In the genomic region with DNA sequence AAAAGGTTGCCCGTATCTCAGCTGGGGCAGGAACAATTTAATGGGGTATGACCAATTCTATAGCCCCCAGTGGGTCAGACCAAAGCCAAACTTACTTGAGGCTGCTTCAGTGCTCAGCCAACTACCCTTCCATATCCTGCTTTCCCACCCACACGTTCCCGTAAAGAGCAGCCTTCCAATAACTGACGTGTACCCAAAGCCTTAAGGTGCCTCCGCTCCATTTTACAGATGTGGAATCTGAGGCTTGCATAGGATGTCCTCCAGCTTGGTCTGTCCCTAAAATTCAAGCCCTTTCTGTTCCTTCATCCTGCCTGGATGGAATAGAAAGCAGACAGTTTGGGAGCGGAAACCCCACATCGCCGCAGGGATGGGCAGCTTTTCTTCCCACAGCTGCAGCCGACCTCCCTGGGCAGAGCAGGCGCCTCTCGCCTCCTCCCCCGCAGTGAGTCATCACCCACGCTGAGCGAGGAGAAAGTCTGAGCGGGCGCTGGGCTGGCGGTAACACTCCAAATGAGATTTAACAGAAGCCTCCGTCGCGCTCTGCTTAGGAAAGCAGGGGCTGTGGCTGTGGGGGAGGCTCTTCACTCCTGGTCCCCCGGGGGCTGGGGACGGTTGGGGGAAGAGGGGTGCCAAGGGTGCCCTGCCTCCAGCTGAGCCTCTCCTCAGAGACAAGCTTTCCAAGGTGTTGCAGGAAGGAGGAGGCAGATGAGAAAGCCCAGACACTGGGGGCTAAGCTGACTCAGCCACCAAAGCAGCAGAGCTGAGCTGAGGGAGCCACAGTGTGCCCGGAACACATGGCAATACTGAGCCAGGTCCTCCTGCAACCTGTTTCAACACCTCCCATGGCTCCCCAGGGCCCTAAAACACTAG, we compare ENCODE assay signal across 8 cellular contexts. TPM values are rescaled to one million over a fixed set of nuclear protein-coding genes. Genes with fewer than 3 reads are reported as not detected.
DNase-seq lines count a peak whose midpoint lies in the region; ATAC-seq and TF ChIP-seq lines count a peak whose summit lies in the region.

No MANE protein-coding gene starts in this region.

- DNase-seq in COLO829 (ENCODE audit: low spot score): peak; percentile 72
- DNase-seq in KBM-7: peak; percentile 84
- peak; percentile 41 for DNase-seq in activated CD4-positive, alpha-beta T cell treated with anti-CD3 and anti-CD28 coated beads, Interleukin-2, amount 10 ng/mL, durations not matched to agents 7 days and 5 days
- DNase-seq in dorsolateral prefrontal cortex: peak; percentile 32 to 94 (median 79)
- DNase-seq in lower lobe of right lung: peak; percentile 73
- peak; percentile 49 to 80 (median 49) for DNase-seq in stimulated activated CD4-positive, alpha-beta T cell treated with anti-CD3 and anti-CD28 coated beads, TNF-alpha, amount 100 ng/mL, for 24 hours (ENCODE audit: low read depth in 3 of 3)
- DNase-seq in NCI-H187 treated with DMSO at 0.1 percent for 48 hours (lab: John Stamatoyannopoulos, UW): no peak

- CTCF ChIA-PET in activated CD4-positive, alpha-beta T cell treated with anti-CD3 and anti-CD28 coated beads, Interleukin-2, amount 10 ng/mL, durations not matched to agents 7 days and 5 days (lab: Charles Lee): interaction anchor here (0.6 to 1.0 kb wide), 3 partner anchors 36 to 118 kb away, joined by 3 to 4 read pairs (median 3); no protein-coding TSS in a partner anchor

- no peak overlapping the region for H3K4me3 Mint-ChIP-seq in activated CD4-positive, alpha-beta T cell treated with anti-CD3 and anti-CD28 coated beads, Interleukin-2, amount 10 ng/mL, durations not matched to agents 7 days and 5 days

- POLR2A ChIA-PET in activated CD4-positive, alpha-beta T cell treated with anti-CD3 and anti-CD28 coated beads, Interleukin-2, amount 10 ng/mL, durations not matched to agents 7 days and 5 days (lab: Charles Lee): no interaction called here

- peaks cover 15% of the 10 kb centered on the region for H3K4me1 ChIP-seq in lower lobe of right lung

- H3K9me3 ChIP-seq in lower lobe of right lung: no peaks in the 10 kb centered on the region

- H3K27ac ChIP-seq in dorsolateral prefrontal cortex (peak overlapping the region in 47 of 59 donors; percentile 1 to 84 (median 60)), lower lobe of right lung (no peak overlapping the region)

- H3K36me3 ChIP-seq in lower lobe of right lung: no peaks in the 10 kb centered on the region

- intact Hi-C loops in dorsolateral prefrontal cortex (cut with DNase I): no loop called here
- intact Hi-C loops in lower lobe of right lung (cut with DNase I): no loop called here

- H3K9me3 Mint-ChIP-seq in activated CD4-positive, alpha-beta T cell treated with anti-CD3 and anti-CD28 coated beads, Interleukin-2, amount 10 ng/mL, durations not matched to agents 7 days and 5 days: no peaks in the 10 kb centered on the region

- in situ Hi-C loops in KBM-7 (cut with MboI; ENCODE audit: low pct_unique_long_range_greater_than_20kb, low sequenced_read_pairs): no loop called here

- TF ChIP-seq CTCF in dorsolateral prefrontal cortex (IDR thresholded peaks at IDR 0.05 in 54 of 56, conservative IDR thresholded peaks at IDR 0.05 in 2 of 56; ENCODE audit: low read depth in 1 of 56, partially characterized antibody in 56 of 56) (no peak), lower lobe of right lung (IDR thresholded peaks at IDR 0.05) (no peak)

- ATAC-seq in lower lobe of right lung: peak; percentile 89 to 91
- ATAC-seq in HG03045 (IDR thresholded peaks at IDR 0.05; ENCODE audit: unreplicated experiment): no peak

- peak overlapping the region in 46 of 59 donors; percentile 0 to 58 (median 31) for H3K4me3 ChIP-seq in dorsolateral prefrontal cortex
- H3K4me3 ChIP-seq in lower lobe of right lung: peak overlapping the region; percentile 27

- peaks cover 12% of the 10 kb centered on the region for H3K4me1 Mint-ChIP-seq in activated CD4-positive, alpha-beta T cell treated with anti-CD3 and anti-CD28 coated beads, Interleukin-2, amount 10 ng/mL, durations not matched to agents 7 days and 5 days

- H3K27me3 ChIP-seq in dorsolateral prefrontal cortex: no peaks in the 10 kb centered on the region
- H3K27me3 ChIP-seq in lower lobe of right lung (ENCODE audit: low read depth): no peaks in the 10 kb centered on the region

- H3K27me3 Mint-ChIP-seq in activated CD4-positive, alpha-beta T cell treated with anti-CD3 and anti-CD28 coated beads, Interleukin-2, amount 10 ng/mL, durations not matched to agents 7 days and 5 days: peaks cover 5% of the 10 kb centered on the region

- H3K27ac Mint-ChIP-seq in activated CD4-positive, alpha-beta T cell treated with anti-CD3 and anti-CD28 coated beads, Interleukin-2, amount 10 ng/mL, durations not matched to agents 7 days and 5 days: no peak overlapping the region

- no peaks in the 10 kb centered on the region for H3K36me3 Mint-ChIP-seq in activated CD4-positive, alpha-beta T cell treated with anti-CD3 and anti-CD28 coated beads, Interleukin-2, amount 10 ng/mL, durations not matched to agents 7 days and 5 days (ENCODE audit: low read depth)

RNA-seq across cellular contexts. Expression of gene HRH1, which starts 57.8 kb away (rescaled TPM):
- total RNA-seq in activated CD4-positive, alpha-beta T cell treated with anti-CD3 and anti-CD28 coated beads, Interleukin-2, amount 10 ng/mL, durations not matched to agents 7 days and 5 days: under 1 TPM; 0.25 to 0.27 TPM
- total RNA-seq in dorsolateral prefrontal cortex: 10 to 100 TPM in 74 of 120 experiments, 1 to 10 TPM in 46; 2.4 to 22.9 (median 10.8) TPM
- 6.4 TPM for total RNA-seq in lower lobe of right lung
